ENCODE assay signal across 34 cellular contexts in genomic region chrX:154892263-154892662, GRCh38. TPM values are rescaled to one million over a fixed set of nuclear protein-coding genes. Genes with fewer than 3 reads are reported as not detected.
"Had no signal": no experiment of that assay in that cellular context is flagged by ENCODE, and none has a peak within 500 bp of the region (broad histone marks: within the 10 kb centered on the region; RNA-seq: fewer than 3 reads in every experiment).

No MANE protein-coding gene starts in this region.

- H3K36me3 ChIP-seq: esophagus squamous epithelium, gastrocnemius medialis, left lung, lower lobe of right lung had no signal

- ATAC-seq: effector memory CD8-positive, alpha-beta T cell; esophagus mucosa; gastrocnemius medialis; heart right ventricle; left cardiac atrium; left lung; left ventricle myocardium superior; lower lobe of right lung; mucosa of descending colon; naive thymus-derived CD8-positive, alpha-beta T cell had no signal

- H3K4me3 ChIP-seq: coronary artery, esophagus squamous epithelium, gastrocnemius medialis, heart right ventricle, left lung, lower lobe of right lung, mucosa of descending colon had no signal

- H3K27me3 ChIP-seq: esophagus squamous epithelium, gastrocnemius medialis, heart right ventricle, left lung had no signal

- FAIRE-seq: endometrium, islet of Langerhans, keratinocyte had no signal

- H3K4me1 ChIP-seq: esophagus squamous epithelium, gastrocnemius medialis, heart right ventricle, left lung, lower lobe of right lung had no signal

- DNase-seq: dermis blood vessel endothelial cell; effector CD8-positive, alpha-beta T cell; effector memory CD8-positive, alpha-beta T cell; endodermal cell; erythroblast; esophagus squamous epithelium; foreskin fibroblast; foreskin melanocyte; gastrocnemius medialis; glutamatergic neuron; head of caudate nucleus; heart right ventricle; hippocampal formation; left cardiac atrium; left lung; left ventricle myocardium superior; lower lobe of right lung; mesenchymal stem cell; mucosa of descending colon; naive B cell; naive thymus-derived CD8-positive, alpha-beta T cell had no signal

- H3K9me3 ChIP-seq: esophagus squamous epithelium, gastrocnemius medialis, heart right ventricle, left lung, lower lobe of right lung, mucosa of descending colon had no signal

- H3K27ac ChIP-seq: coronary artery, epithelial cell of prostate, esophagus squamous epithelium, gastrocnemius medialis, heart right ventricle, left lung, lower lobe of right lung had no signal

RNA-seq across cellular contexts. Expression of gene SMIM9, which starts 57.8 kb away (rescaled TPM):
- total RNA-seq: dermis blood vessel endothelial cell; endodermal cell; esophagus mucosa; esophagus squamous epithelium; gastrocnemius medialis; glomerular endothelial cell; kidney epithelial cell; left cardiac atrium; left lung; left ventricle myocardium superior; lower leg skin; lower lobe of right lung; lung microvascular endothelial cell; mesenteric fat pad; mesothelial cell of epicardium; mucosa of descending colon; myocyte; naive thymus-derived CD8-positive, alpha-beta T cell had no signal
- polyA plus RNA-seq: heart right ventricle; keratinocyte; naive thymus-derived CD8-positive, alpha-beta T cell had no signal
